In the genomic region with DNA sequence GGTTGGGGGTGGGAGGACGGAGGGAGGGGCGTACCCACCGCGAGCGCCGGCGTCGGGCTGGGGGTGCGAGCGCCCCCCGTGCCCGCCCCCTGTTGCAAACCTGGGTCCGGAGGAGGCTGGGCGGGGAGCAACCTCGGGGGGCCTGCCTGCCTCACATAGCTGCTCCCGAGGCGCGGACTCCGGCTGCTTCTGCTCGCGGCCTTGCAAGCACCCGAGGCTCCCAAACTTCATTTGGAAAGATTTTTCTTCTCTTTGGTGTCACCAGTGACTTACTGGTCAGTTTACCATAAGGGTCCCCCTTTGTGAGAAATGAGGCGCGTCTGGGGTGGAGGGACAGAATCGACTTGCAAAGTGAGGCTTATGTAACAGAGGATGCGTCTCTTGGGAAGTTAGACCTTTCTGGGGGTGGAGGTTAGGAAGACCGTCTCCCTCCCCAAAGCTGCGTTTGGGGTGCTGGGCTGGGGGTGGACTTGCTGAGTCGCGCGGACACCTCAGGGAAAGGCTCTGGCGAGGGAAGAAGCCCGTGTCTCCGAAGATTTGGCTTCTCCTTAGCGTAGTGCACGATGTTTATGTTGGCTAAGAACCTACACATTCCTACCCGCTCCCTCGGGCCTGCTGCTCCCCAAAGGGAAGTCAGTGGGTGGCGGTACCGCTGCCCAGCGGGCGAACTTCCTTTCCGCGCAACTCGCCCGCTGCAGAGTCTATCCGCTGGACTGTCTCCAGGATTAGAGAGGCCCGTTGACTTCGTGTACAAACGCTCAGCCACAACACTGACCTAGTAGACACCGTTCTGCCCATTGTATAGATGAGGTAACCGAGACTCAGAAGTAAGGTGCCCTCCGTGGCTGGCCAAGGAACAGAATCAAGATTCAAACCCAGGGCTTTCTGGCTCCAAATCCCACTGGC, we compare ENCODE assay signal across 8 cellular contexts. TPM values are rescaled to one million over a fixed set of nuclear protein-coding genes. Genes with fewer than 3 reads are reported as not detected.
DNase-seq lines count a peak whose midpoint lies in the region; ATAC-seq lines count a peak whose summit lies in the region.

No MANE protein-coding gene starts in this region.

- peak overlapping the region; percentile 34 for H3K4me3 Mint-ChIP-seq in activated CD4-positive, alpha-beta T cell treated with anti-CD3 and anti-CD28 coated beads for 36 hours
- H3K4me3 Mint-ChIP-seq in natural killer cell treated with Interleukin-12 subunit alpha and Interleukin-12 subunit beta and Interleukin-15 and Interleukin-18, amount 100 ng/mL, for 72 hours: peak overlapping the region; percentile 42

- no peak for DNase-seq in activated CD4-positive, alpha-beta T cell treated with anti-CD3 and anti-CD28 coated beads for 36 hours
- DNase-seq in activated CD4-positive, alpha-beta T cell treated with anti-CD3 and anti-CD28 coated beads, Interleukin-2, amount 50 U/mL, for 48 hours: no peak
- DNase-seq in NCI-H69 (lab: John Stamatoyannopoulos, UW) (peak; percentile 7), SW480 (ENCODE audit: low spot score) (no peak)
- no peak for DNase-seq in natural killer cell treated with Interleukin-12 subunit alpha and Interleukin-12 subunit beta and Interleukin-15 and Interleukin-18, amount 100 ng/mL, for 72 hours (ENCODE audit: low spot score)

- CTCF ChIA-PET in activated CD4-positive, alpha-beta T cell treated with anti-CD3 and anti-CD28 coated beads for 36 hours (lab: Charles Lee): no interaction called here

- intact Hi-C loops in activated CD4-positive, alpha-beta T cell treated with anti-CD3 and anti-CD28 coated beads for 36 hours (cut with DNase I, micrococcal nuclease): no loop called here

- no peak overlapping the region for H3K27ac Mint-ChIP-seq in activated CD4-positive, alpha-beta T cell treated with anti-CD3 and anti-CD28 coated beads for 36 hours
- no peak overlapping the region for H3K27ac Mint-ChIP-seq in natural killer cell treated with Interleukin-12 subunit alpha and Interleukin-12 subunit beta and Interleukin-15 and Interleukin-18, amount 100 ng/mL, for 72 hours

- H3K36me3 Mint-ChIP-seq in activated CD4-positive, alpha-beta T cell treated with anti-CD3 and anti-CD28 coated beads for 36 hours (ENCODE audit: low read depth): no peaks in the 10 kb centered on the region
- no peaks in the 10 kb centered on the region for H3K36me3 Mint-ChIP-seq in natural killer cell treated with Interleukin-12 subunit alpha and Interleukin-12 subunit beta and Interleukin-15 and Interleukin-18, amount 100 ng/mL, for 72 hours

- ATAC-seq in activated CD4-positive, alpha-beta T cell treated with anti-CD3 and anti-CD28 coated beads for 36 hours: peak; percentile 6
- peak; percentile 19 for ATAC-seq in esophagus mucosa
- ATAC-seq in natural killer cell treated with Interleukin-12 subunit alpha and Interleukin-12 subunit beta and Interleukin-15 and Interleukin-18, amount 100 ng/mL, for 72 hours: no peak
- no peak for ATAC-seq in HG02571 (IDR thresholded peaks at IDR 0.05; ENCODE audit: unreplicated experiment)
- ATAC-seq in HG02798 (IDR thresholded peaks at IDR 0.05; ENCODE audit: poor library complexity, unreplicated experiment): no peak

- POLR2A ChIA-PET in activated CD4-positive, alpha-beta T cell treated with anti-CD3 and anti-CD28 coated beads for 36 hours (lab: Charles Lee): no interaction called here

- no peaks in the 10 kb centered on the region for H3K9me3 Mint-ChIP-seq in activated CD4-positive, alpha-beta T cell treated with anti-CD3 and anti-CD28 coated beads for 36 hours (ENCODE audit: low read depth)
- H3K9me3 Mint-ChIP-seq in natural killer cell treated with Interleukin-12 subunit alpha and Interleukin-12 subunit beta and Interleukin-15 and Interleukin-18, amount 100 ng/mL, for 72 hours: no peaks in the 10 kb centered on the region

- H3K4me1 Mint-ChIP-seq in activated CD4-positive, alpha-beta T cell treated with anti-CD3 and anti-CD28 coated beads for 36 hours: peaks cover 6% of the 10 kb centered on the region
- H3K4me1 Mint-ChIP-seq in natural killer cell treated with Interleukin-12 subunit alpha and Interleukin-12 subunit beta and Interleukin-15 and Interleukin-18, amount 100 ng/mL, for 72 hours (ENCODE audit: low read depth in 2 of 2): no peaks in the 10 kb centered on the region

- peaks cover 51% of the 10 kb centered on the region for H3K27me3 Mint-ChIP-seq in activated CD4-positive, alpha-beta T cell treated with anti-CD3 and anti-CD28 coated beads for 36 hours
- H3K27me3 Mint-ChIP-seq in natural killer cell treated with Interleukin-12 subunit alpha and Interleukin-12 subunit beta and Interleukin-15 and Interleukin-18, amount 100 ng/mL, for 72 hours: peaks cover 47 to 67% of the 10 kb centered on the region in 2 donors

RNA-seq across cellular contexts. Expression of gene TMEM37, which starts 0.6 kb away (rescaled TPM):
- total RNA-seq in activated CD4-positive, alpha-beta T cell treated with anti-CD3 and anti-CD28 coated beads for 36 hours: not detected
- 6.0 TPM for total RNA-seq in esophagus mucosa
- total RNA-seq in natural killer cell treated with Interleukin-12 subunit alpha and Interleukin-12 subunit beta and Interleukin-15 and Interleukin-18, amount 100 ng/mL, for 72 hours: not detected

Comparison
In these comparisons a context has a peak if more than half of its experiments do, and no peak if none do; other contexts are left out.
1. ATAC-seq: peak in activated CD4-positive, alpha-beta T cell treated with anti-CD3 and anti-CD28 coated beads for 36 hours (single experiment) and esophagus mucosa (single experiment); none in natural killer cell treated with Interleukin-12 subunit alpha and Interleukin-12 subunit beta and Interleukin-15 and Interleukin-18, amount 100 ng/mL, for 72 hours (0 of 2), HG02571 (single experiment) and HG02798 (single experiment).